Comparison of ENCODE assay signal across 13 cellular contexts in the genomic region with DNA sequence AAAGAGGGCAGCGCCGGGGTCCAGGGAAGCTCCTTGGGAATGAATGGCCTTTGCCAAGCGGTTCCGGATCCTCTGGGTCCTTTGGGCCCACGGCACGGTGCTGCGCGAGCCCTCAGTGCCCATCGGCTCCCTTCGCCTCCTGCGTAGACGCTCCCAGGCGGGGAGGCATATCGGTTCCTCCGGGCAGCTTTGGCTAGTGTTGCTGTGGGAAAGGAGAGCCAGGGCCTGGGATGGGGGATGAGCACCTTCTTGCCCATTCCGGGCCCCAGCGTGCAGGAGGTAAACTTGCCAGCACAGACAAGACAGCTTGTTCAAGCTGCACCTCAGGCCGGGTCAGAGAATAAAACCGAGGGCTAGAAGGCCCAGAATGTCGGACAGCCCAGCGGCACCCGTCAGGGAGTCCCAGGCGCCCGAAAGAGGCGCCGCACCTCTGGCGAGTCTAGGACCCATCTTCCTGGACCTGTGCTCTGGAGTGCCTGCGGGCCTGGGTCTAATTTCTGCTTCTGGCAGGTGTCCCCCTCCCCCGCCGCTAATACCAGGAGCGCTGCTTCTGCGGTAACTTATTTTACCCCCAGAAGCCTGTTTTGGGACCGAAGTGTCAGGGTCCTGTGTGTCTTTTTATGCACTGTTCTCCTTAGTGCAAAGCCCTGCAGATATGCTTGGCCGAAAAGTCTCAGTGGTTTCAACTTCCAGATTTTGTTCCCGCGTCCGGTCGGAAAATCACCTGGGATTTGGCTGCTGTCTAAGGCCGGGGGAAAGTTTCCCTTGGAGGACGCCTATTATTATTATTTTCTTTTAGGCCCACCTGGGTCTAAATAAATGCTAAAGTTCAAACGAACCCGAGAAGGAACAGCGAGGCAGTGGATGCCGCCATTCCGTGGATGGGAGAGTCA. TPM values are rescaled to one million over a fixed set of nuclear protein-coding genes. Genes with fewer than 3 reads are reported as not detected.
DNase-seq lines count a peak whose midpoint lies in the region; ATAC-seq and TF ChIP-seq lines count a peak whose summit lies in the region.
"Had no signal": no experiment of that assay in that cellular context is flagged by ENCODE, and none has a peak within 500 bp of the region (broad histone marks: within the 10 kb centered on the region; RNA-seq: fewer than 3 reads in every experiment).

No MANE protein-coding gene starts in this region.

- 3% methylated on average over 28 of the region's 45 CpGs; no CpG with 5 or more reads in 1 of the 2 experiments for WGBS in IMR-90 (ENCODE audit: extremely low coverage in 2 of 2, insufficient read length in 1 of 2), 2 experiments
- no CpG with 5 or more reads among the region's 45 CpGs for WGBS in iPS DF 6.9 (ENCODE audit: insufficient coverage, insufficient read length)
- WGBS in trophoblast cell (ENCODE audit: extremely low coverage, insufficient coverage, insufficient read length) = no CpG with 5 or more reads among the region's 45 CpGs

- POLR2A ChIA-PET in IMR-90 (lab: Charles Lee; ENCODE audit: unreplicated experiment) = no interaction called here

- peaks cover 71% of the 10 kb centered on the region for H3K27me3 Mint-ChIP-seq in activated CD8-positive, alpha-beta memory T cell treated with anti-CD3 and anti-CD28 coated beads, Interleukin-2, amount 10 ng/mL, durations not matched to agents 7 days and 5 days

- no peak for TF ChIP-seq RAD21 in IMR-90 (IDR thresholded peaks at IDR 0.05; ENCODE audit: low read length)

- no peak for TF ChIP-seq POLR2A in IMR-90 (IDR thresholded peaks at IDR 0.05; ENCODE audit: low read depth, low read length)

- H3K9me3 Mint-ChIP-seq in activated CD8-positive, alpha-beta memory T cell treated with anti-CD3 and anti-CD28 coated beads, Interleukin-2, amount 10 ng/mL, durations not matched to agents 7 days and 5 days (ENCODE audit: low read depth) = no peaks in the 10 kb centered on the region
- H3K9me3 Mint-ChIP-seq: activated naive CD4-positive, alpha-beta T cell treated with anti-CD3 and anti-CD28 coated beads, Interleukin-2, amount 50 U/mL, for 72 hours had no signal

- H3K23ac ChIP-seq in IMR-90 (ENCODE audit: low read depth, low read length) (no peak overlapping the region), trophoblast cell (ENCODE audit: low read length) (no peak overlapping the region)

- no peak overlapping the region for H2BK5ac ChIP-seq in IMR-90 (ENCODE audit: low read depth, low read length, poor library complexity, severe bottlenecking)
- H2BK5ac ChIP-seq in trophoblast cell (ENCODE audit: low read depth, low read length, poor library complexity) = no peak overlapping the region

- H3K36me3 ChIP-seq in IMR-90 (ENCODE audit: control insufficient read depth, insufficient read depth, low read length) = no peaks in the 10 kb centered on the region
- H3K36me3 ChIP-seq in iPS DF 6.9 (ENCODE audit: control insufficient read depth, insufficient read depth, low read length) = no peaks in the 10 kb centered on the region
- H3K36me3 ChIP-seq in trophoblast cell (ENCODE audit: control insufficient read depth in 1 of 2, insufficient read depth in 2 of 2, low read length in 2 of 2) = peaks cover 5 to 7% of the 10 kb centered on the region in 2 experiments
- H3K36me3 ChIP-seq: tibial nerve had no signal

- H3K4me1 ChIP-seq in IMR-90 (ENCODE audit: control insufficient read depth, insufficient read depth, low read length) (no peaks in the 10 kb centered on the region; the same call in 1 of the 2 replicates), iPS DF 6.9 (ENCODE audit: control insufficient read depth, insufficient read depth, low read length) (peaks cover 8% of the 10 kb centered on the region), trophoblast cell (ENCODE audit: control insufficient read depth in 1 of 2, insufficient read depth in 2 of 2, low read length in 2 of 2) (peaks cover 34 to 42% of the 10 kb centered on the region in 2 experiments)

- H3K9me3 ChIP-seq in IMR-90 (ENCODE audit: control insufficient read depth, insufficient read depth, low read length) = no peaks in the 10 kb centered on the region
- H3K9me3 ChIP-seq in iPS DF 6.9 (ENCODE audit: control insufficient read depth, insufficient read depth, low read length) = no peaks in the 10 kb centered on the region
- no peaks in the 10 kb centered on the region for H3K9me3 ChIP-seq in trophoblast cell (ENCODE audit: insufficient read depth, low read depth, low read length)
- H3K9me3 ChIP-seq: tibial nerve had no signal

- in situ Hi-C loops in IMR-90 (cut with MboI; ENCODE audit: low sequenced_read_pairs) = no loop called here

- no peak overlapping the region for H2AK5ac ChIP-seq in IMR-90 (ENCODE audit: low read depth, low read length)
- no peak overlapping the region for H2AK5ac ChIP-seq in trophoblast cell (ENCODE audit: low read length)

- H3K14ac ChIP-seq in IMR-90 (replicated peaks; ENCODE audit: low read depth, low read length) (no peak overlapping the region), trophoblast cell (ENCODE audit: low read length) (peak overlapping the region; percentile 53)

- CTCF ChIA-PET in activated CD8-positive, alpha-beta memory T cell treated with anti-CD3 and anti-CD28 coated beads, Interleukin-2, amount 10 ng/mL, durations not matched to agents 7 days and 5 days (lab: Charles Lee) = no interaction called here
- CTCF ChIA-PET in IMR-90 (lab: Yijun Ruan, JAX) = no interaction called here

- intact Hi-C loops in IMR-90 (cut with micrococcal nuclease) = no loop called here

- no peak for ATAC-seq in activated CD8-positive, alpha-beta memory T cell treated with anti-CD3 and anti-CD28 coated beads, Interleukin-2, amount 10 ng/mL, durations not matched to agents 7 days and 5 days
- ATAC-seq in IMR-90 (ENCODE audit: low read depth) = no peak
- no peak for ATAC-seq in GM21528 (IDR thresholded peaks at IDR 0.05; ENCODE audit: low FRiP score, unreplicated experiment)

- H2BK20ac ChIP-seq in IMR-90 (ENCODE audit: low read depth, low read length) = no peak overlapping the region

- H3K27ac ChIP-seq in IMR-90 (ENCODE audit: insufficient read depth, low read length) = no peak overlapping the region
- H3K27ac ChIP-seq in iPS DF 6.9 (ENCODE audit: low read length) = no peak overlapping the region
- H3K27ac ChIP-seq in trophoblast cell (ENCODE audit: low read depth, low read length) = no peak overlapping the region
- H3K27ac ChIP-seq: RWPE1, tibial nerve had no signal

- peaks cover 81% of the 10 kb centered on the region for H3K27me3 ChIP-seq in IMR-90 (ENCODE audit: control insufficient read depth, insufficient read depth, low read length)
- H3K27me3 ChIP-seq in iPS DF 6.9 (ENCODE audit: control insufficient read depth, insufficient read depth, low read length) = peaks cover 38% of the 10 kb centered on the region
- peaks cover 5% of the 10 kb centered on the region for H3K27me3 ChIP-seq in trophoblast cell (ENCODE audit: insufficient read depth, low read length)

- H4K12ac ChIP-seq in trophoblast cell (ENCODE audit: low read depth, low read length) = no peak overlapping the region

- H4K8ac ChIP-seq in IMR-90 (ENCODE audit: low read depth in 2 of 2, low read length in 2 of 2) = no peak overlapping the region
- H4K8ac ChIP-seq in trophoblast cell (ENCODE audit: low read depth, low read length) = peak overlapping the region; percentile 34

- no peak overlapping the region for H4K91ac ChIP-seq in IMR-90 (ENCODE audit: insufficient read depth, low read depth, low read length)
- H4K91ac ChIP-seq in trophoblast cell (ENCODE audit: low read depth, low read length) = peak overlapping the region; percentile 67

- no peaks in the 10 kb centered on the region for H4K20me1 ChIP-seq in IMR-90 (ENCODE audit: insufficient read depth, low read length)

- no peak overlapping the region for H3K4me3 Mint-ChIP-seq in activated CD8-positive, alpha-beta memory T cell treated with anti-CD3 and anti-CD28 coated beads, Interleukin-2, amount 10 ng/mL, durations not matched to agents 7 days and 5 days

- H2BK15ac ChIP-seq in IMR-90 (ENCODE audit: low read depth, low read length) = no peak overlapping the region

- no peak overlapping the region for H3K4me3 ChIP-seq in IMR-90 (ENCODE audit: insufficient read depth, low read depth, low read length)
- H3K4me3 ChIP-seq in iPS DF 6.9 (ENCODE audit: low read length) = peak overlapping the region; percentile 2; the same call in 1 of the 2 replicates
- H3K4me3 ChIP-seq in trophoblast cell (ENCODE audit: low read depth, low read length) = peak overlapping the region; percentile 15

- BruUV-seq in IMR-90 (replicated peaks; lab: Mats Ljungman, UMichigan) = no TSS peak

- peaks cover 9% of the 10 kb centered on the region for H3K4me1 Mint-ChIP-seq in activated CD8-positive, alpha-beta memory T cell treated with anti-CD3 and anti-CD28 coated beads, Interleukin-2, amount 10 ng/mL, durations not matched to agents 7 days and 5 days

- no peak overlapping the region for H3K56ac ChIP-seq in IMR-90 (ENCODE audit: extremely low read depth, insufficient read depth, low read length)

- DNase-seq in activated CD8-positive, alpha-beta memory T cell treated with anti-CD3 and anti-CD28 coated beads for 24 hours = peak; percentile 55
- no peak for DNase-seq in activated CD8-positive, alpha-beta memory T cell treated with anti-CD3 and anti-CD28 coated beads, Interleukin-2, amount 10 ng/mL, durations not matched to agents 7 days and 5 days
- DNase-seq in IMR-90 (no peak), iPS DF 6.9 (ENCODE audit: low read depth, low spot score) (no peak), trophoblast cell (no peak), NCI-H2196 (lab: John Stamatoyannopoulos, UW; ENCODE audit: unreplicated experiment) (no peak), NCI-H2029 (lab: John Stamatoyannopoulos, UW) (no peak)
- DNase-seq: DMS79 treated with DMSO at 0.1 percent for 48 hours, NCI-H1092 had no signal

- dilution Hi-C loops in IMR-90 (cut with HindIII; ENCODE audit: low sequenced_read_pairs, unreplicated experiment) = no loop called here

- no peak overlapping the region for H2AK9ac ChIP-seq in IMR-90 (replicated peaks; ENCODE audit: low read depth, low read length, poor library complexity)

- no peak overlapping the region for H3K4ac ChIP-seq in IMR-90 (ENCODE audit: low read depth, low read length)
- peak overlapping the region; percentile 6 for H3K4ac ChIP-seq in trophoblast cell (ENCODE audit: low read depth, low read length)

- H3K79me2 ChIP-seq in trophoblast cell (ENCODE audit: control insufficient read depth, insufficient read depth, low read length, poor library complexity) = peaks cover 25% of the 10 kb centered on the region

- H3K18ac ChIP-seq in IMR-90 (ENCODE audit: low read depth, low read length) (no peak overlapping the region), trophoblast cell (ENCODE audit: low read length) (peak overlapping the region; percentile 31)

- H3K36me3 Mint-ChIP-seq in activated CD8-positive, alpha-beta memory T cell treated with anti-CD3 and anti-CD28 coated beads, Interleukin-2, amount 10 ng/mL, durations not matched to agents 7 days and 5 days = peaks cover 3% of the 10 kb centered on the region
- H3K36me3 Mint-ChIP-seq: activated naive CD4-positive, alpha-beta T cell treated with anti-CD3 and anti-CD28 coated beads, Interleukin-2, amount 50 U/mL, for 72 hours had no signal

- no peak overlapping the region for H4K5ac ChIP-seq in IMR-90 (ENCODE audit: low read depth, low read length)

- no peaks in the 10 kb centered on the region for H3K79me1 ChIP-seq in IMR-90 (ENCODE audit: low read depth in 1 of 2, low read length in 2 of 2)
- H3K79me1 ChIP-seq in trophoblast cell (ENCODE audit: low read length) = peaks cover 43% of the 10 kb centered on the region

- H3K4me2 ChIP-seq in IMR-90 (ENCODE audit: low read depth, low read length) = no peak overlapping the region
- peak overlapping the region; percentile 89 for H3K4me2 ChIP-seq in trophoblast cell (ENCODE audit: low read length)

- no peak for TF ChIP-seq CTCF in IMR-90 (conservative IDR thresholded peaks at IDR 0.05; ENCODE audit: low read depth, low read length)

- no peaks in the 10 kb centered on the region for H3K9me1 ChIP-seq in IMR-90 (ENCODE audit: insufficient read depth, low read length)

- H2BK12ac ChIP-seq in trophoblast cell (ENCODE audit: low read length) = peak overlapping the region; percentile 44

- H2BK120ac ChIP-seq in IMR-90 (ENCODE audit: low read depth, low read length) (no peak overlapping the region), trophoblast cell (ENCODE audit: insufficient read depth, low read length, poor library complexity) (peak overlapping the region; percentile 20)

- H3K9ac ChIP-seq in IMR-90 (ENCODE audit: low read depth, low read length) (no peak overlapping the region), trophoblast cell (ENCODE audit: low read length) (no peak overlapping the region)

- H3K27ac Mint-ChIP-seq in activated CD8-positive, alpha-beta memory T cell treated with anti-CD3 and anti-CD28 coated beads, Interleukin-2, amount 10 ng/mL, durations not matched to agents 7 days and 5 days = no peak overlapping the region

- H2AFZ ChIP-seq in IMR-90 (replicated peaks; ENCODE audit: low read length, poor library complexity) (peak overlapping the region; percentile 58), trophoblast cell (ENCODE audit: insufficient read depth, low read length, poor library complexity) (peak overlapping the region; percentile 4)

RNA-seq across cellular contexts. Expression of a gene that starts 1.7 kb away (rescaled TPM):
- not detected for total RNA-seq in activated CD8-positive, alpha-beta memory T cell treated with anti-CD3 and anti-CD28 coated beads, Interleukin-2, amount 10 ng/mL, durations not matched to agents 7 days and 5 days
- under 0.01 TPM in 2 replicates for total RNA-seq in IMR-90 (2012; rRNA removed)
- polyA plus RNA-seq in IMR-90 (2012; rRNA removed) = 0.05 TPM in 1 of 2 replicates, not detected in the other
- polyA plus RNA-seq in IMR-90 (2012; cell fraction: cytosol; rRNA removed) = 0.05 TPM in 1 of 2 replicates, not detected in the other
- polyA plus RNA-seq in IMR-90 (2012; cell fraction: nucleus; rRNA removed; ENCODE audit: low replicate concordance) = 0.04 and 0.08 TPM in 2 replicates
- 278 and 294 TPM in 2 replicates for polyA plus RNA-seq in trophoblast cell (2013)
- total RNA-seq: activated naive CD4-positive, alpha-beta T cell treated with anti-CD3 and anti-CD28 coated beads, Interleukin-2, amount 50 U/mL, for 72 hours had no signal
